Comparison of ENCODE assay signal across 12 cellular contexts in genomic region chr12:100706029-100706428, GRCh38.
DNase-seq lines count a peak whose midpoint lies in the region; ATAC-seq lines count a peak whose summit lies in the region.
"Had no signal": no experiment of that assay in that cellular context is flagged by ENCODE, and none has a peak within 500 bp of the region (broad histone marks: within the 10 kb centered on the region; RNA-seq: fewer than 3 reads in every experiment).

No MANE protein-coding gene starts in this region.

- H3K27me3 Mint-ChIP-seq in activated CD4-positive, alpha-beta T cell treated with anti-CD3 and anti-CD28 coated beads, Interleukin-2, amount 10 ng/mL, durations not matched to agents 24 days and 14 days, result peaks cover 2% of the 10 kb centered on the region

- peak; percentile 84 for DNase-seq in COR-L47 (lab: John Stamatoyannopoulos, UW)
- peak; percentile 80 for DNase-seq in NCI-H1105 (lab: John Stamatoyannopoulos, UW)
- peak; percentile 12 for DNase-seq in SW480 (ENCODE audit: low spot score)
- DNase-seq in kidney glomerular epithelial cell (lab: John Stamatoyannopoulos, UW), result peak; percentile 38
- no peak for DNase-seq in activated effector memory CD4-positive, alpha-beta T cell treated with anti-CD3 and anti-CD28 coated beads, Interleukin-2, amount 50 U/mL, for 16 hours
- DNase-seq in activated CD4-positive, alpha-beta T cell treated with anti-CD3 and anti-CD28 coated beads, Interleukin-2, amount 10 ng/mL, durations not matched to agents 24 days and 14 days, result no peak
- DNase-seq in activated CD4-positive, alpha-beta T cell treated with anti-CD3 and anti-CD28 coated beads, Interleukin-2, amount 50 U/mL, for 4 hours, result no peak
- DNase-seq: effector CD4-positive, alpha-beta T cell; OCI-M1; tibial artery had no signal

- no peak overlapping the region for H3K27ac Mint-ChIP-seq in activated CD4-positive, alpha-beta T cell treated with anti-CD3 and anti-CD28 coated beads, Interleukin-2, amount 10 ng/mL, durations not matched to agents 24 days and 14 days
- H3K27ac Mint-ChIP-seq: memory B cell had no signal

- intact Hi-C loops in activated CD4-positive, alpha-beta T cell treated with anti-CD3 and anti-CD28 coated beads, Interleukin-2, amount 10 ng/mL, durations not matched to agents 24 days and 14 days (cut with micrococcal nuclease), result no loop called here

- H3K4me3 Mint-ChIP-seq in activated CD4-positive, alpha-beta T cell treated with anti-CD3 and anti-CD28 coated beads, Interleukin-2, amount 10 ng/mL, durations not matched to agents 24 days and 14 days, result no peak overlapping the region
- H3K4me3 Mint-ChIP-seq: memory B cell had no signal

- no peak for ATAC-seq in GM19035 (IDR thresholded peaks at IDR 0.05; ENCODE audit: unreplicated experiment)

- no peaks in the 10 kb centered on the region for H3K9me3 Mint-ChIP-seq in activated CD4-positive, alpha-beta T cell treated with anti-CD3 and anti-CD28 coated beads, Interleukin-2, amount 10 ng/mL, durations not matched to agents 24 days and 14 days

- H3K36me3 Mint-ChIP-seq in activated CD4-positive, alpha-beta T cell treated with anti-CD3 and anti-CD28 coated beads, Interleukin-2, amount 10 ng/mL, durations not matched to agents 24 days and 14 days (ENCODE audit: low read depth), result no peaks in the 10 kb centered on the region
- H3K36me3 Mint-ChIP-seq: memory B cell had no signal

- H3K4me1 Mint-ChIP-seq in activated CD4-positive, alpha-beta T cell treated with anti-CD3 and anti-CD28 coated beads, Interleukin-2, amount 10 ng/mL, durations not matched to agents 24 days and 14 days, result no peaks in the 10 kb centered on the region
- H3K4me1 Mint-ChIP-seq: memory B cell had no signal

Comparison
In these comparisons a context has a peak if more than half of its experiments do, and no peak if none do; other contexts are left out.
1. DNase-seq: peak in COR-L47 (single experiment), NCI-H1105 (single experiment), SW480 (single experiment) and kidney glomerular epithelial cell (single experiment); none in activated effector memory CD4-positive, alpha-beta T cell treated with anti-CD3 and anti-CD28 coated beads, Interleukin-2, amount 50 U/mL, for 16 hours (single experiment), activated CD4-positive, alpha-beta T cell treated with anti-CD3 and anti-CD28 coated beads, Interleukin-2, amount 10 ng/mL, durations not matched to agents 24 days and 14 days (single experiment) and activated CD4-positive, alpha-beta T cell treated with anti-CD3 and anti-CD28 coated beads, Interleukin-2, amount 50 U/mL, for 4 hours (0 of 2).